ENCODE assay signal across 1 cellular context in genomic region chr7:79452495-79453265, GRCh38.
TF ChIP-seq lines count a peak whose summit lies in the region.

No MANE protein-coding gene starts in this region.

TF ChIP-seq in endothelial cell of umbilical vein, 7 proteins besides CTCF, POLR2A, EP300 and RAD21:
- TF ChIP-seq EZH2 (IDR thresholded peaks at IDR 0.05; ENCODE audit: borderline replicate concordance, low read depth, low read length, severe bottlenecking) (no peak), JUN (IDR thresholded peaks at IDR 0.05; ENCODE audit: borderline replicate concordance, insufficient read depth, insufficient read length, low read depth) (no peak), POLR2AphosphoS5 (IDR thresholded peaks at IDR 0.05; ENCODE audit: insufficient read depth, low read depth, low read length) (no peak), MYC (IDR thresholded peaks at IDR 0.05; ENCODE audit: low read depth, low read length) (no peak), FOS (IDR thresholded peaks at IDR 0.05; ENCODE audit: borderline replicate concordance, insufficient read depth, low read length) (no peak), GATA2 (IDR thresholded peaks at IDR 0.05; ENCODE audit: insufficient read depth, insufficient read length, low read depth, low read length) (no peak)
- TF ChIP-seq, protein P1, sequence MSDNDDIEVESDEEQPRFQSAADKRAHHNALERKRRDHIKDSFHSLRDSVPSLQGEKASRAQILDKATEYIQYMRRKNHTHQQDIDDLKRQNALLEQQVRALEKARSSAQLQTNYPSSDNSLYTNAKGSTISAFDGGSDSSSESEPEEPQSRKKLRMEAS (IDR thresholded peaks at IDR 0.05; ENCODE audit: insufficient read depth, insufficient read length) = no peak
TF ChIP-seq in endothelial cell of umbilical vein: peak in this region for 0.
